ENCODE assay signal across 1 cellular context in the genomic region with DNA sequence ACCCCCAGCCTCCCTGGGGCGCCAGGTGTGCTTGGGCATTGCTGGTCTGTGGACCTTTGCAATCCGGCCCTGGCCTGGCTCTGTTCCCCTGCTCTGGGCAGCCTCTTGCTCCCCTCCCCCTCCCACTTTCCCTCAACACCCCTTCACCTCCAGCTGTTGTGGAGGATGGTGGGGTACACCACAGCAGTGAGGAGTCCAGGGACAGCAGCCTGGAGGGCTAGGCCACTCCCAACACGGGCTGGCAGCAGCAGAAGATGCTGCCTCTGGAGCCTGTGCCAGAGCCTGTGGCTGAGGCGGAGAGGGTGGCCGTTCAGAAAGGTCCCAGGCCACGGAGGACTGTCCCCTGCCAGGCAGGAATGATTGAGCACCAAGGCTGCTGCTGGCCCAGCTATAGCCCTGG.
TF ChIP-seq lines count a peak whose summit lies in the region.

No MANE protein-coding gene starts in this region.

TF ChIP-seq in WTC11, 78 proteins besides CTCF, POLR2A, EP300 and RAD21 (continued from another document):
- TF ChIP-seq ZNF281 (CRISPR knock-in tag; IDR thresholded peaks at IDR 0.05) (no peak), AFF4 (CRISPR knock-in tag; IDR thresholded peaks at IDR 0.05; ENCODE audit: borderline replicate concordance) (no peak), NR2C2 (CRISPR knock-in tag; IDR thresholded peaks at IDR 0.05) (no peak), NFATC4 (CRISPR knock-in tag; IDR thresholded peaks at IDR 0.05) (no peak), FOXP1 (CRISPR knock-in tag; IDR thresholded peaks at IDR 0.05; ENCODE audit: borderline replicate concordance) (no peak), KAT7 (CRISPR knock-in tag; IDR thresholded peaks at IDR 0.05; ENCODE audit: borderline replicate concordance) (no peak), TEAD1 (CRISPR knock-in tag; IDR thresholded peaks at IDR 0.05) (no peak), ZNF416 (CRISPR knock-in tag; IDR thresholded peaks at IDR 0.05) (no peak), HMGA2 (CRISPR knock-in tag; IDR thresholded peaks at IDR 0.05) (no peak), GTF2I (CRISPR knock-in tag; conservative IDR thresholded peaks at IDR 0.05) (no peak), ZBTB21 (CRISPR knock-in tag; IDR thresholded peaks at IDR 0.05; ENCODE audit: borderline replicate concordance) (no peak), NR3C1 (CRISPR knock-in tag; conservative IDR thresholded peaks at IDR 0.05; ENCODE audit: low read depth) (no peak), ARID4B (CRISPR knock-in tag; IDR thresholded peaks at IDR 0.05; ENCODE audit: borderline replicate concordance) (no peak), FOXK1 (CRISPR knock-in tag; IDR thresholded peaks at IDR 0.05) (no peak)
- TF ChIP-seq, protein P1, sequence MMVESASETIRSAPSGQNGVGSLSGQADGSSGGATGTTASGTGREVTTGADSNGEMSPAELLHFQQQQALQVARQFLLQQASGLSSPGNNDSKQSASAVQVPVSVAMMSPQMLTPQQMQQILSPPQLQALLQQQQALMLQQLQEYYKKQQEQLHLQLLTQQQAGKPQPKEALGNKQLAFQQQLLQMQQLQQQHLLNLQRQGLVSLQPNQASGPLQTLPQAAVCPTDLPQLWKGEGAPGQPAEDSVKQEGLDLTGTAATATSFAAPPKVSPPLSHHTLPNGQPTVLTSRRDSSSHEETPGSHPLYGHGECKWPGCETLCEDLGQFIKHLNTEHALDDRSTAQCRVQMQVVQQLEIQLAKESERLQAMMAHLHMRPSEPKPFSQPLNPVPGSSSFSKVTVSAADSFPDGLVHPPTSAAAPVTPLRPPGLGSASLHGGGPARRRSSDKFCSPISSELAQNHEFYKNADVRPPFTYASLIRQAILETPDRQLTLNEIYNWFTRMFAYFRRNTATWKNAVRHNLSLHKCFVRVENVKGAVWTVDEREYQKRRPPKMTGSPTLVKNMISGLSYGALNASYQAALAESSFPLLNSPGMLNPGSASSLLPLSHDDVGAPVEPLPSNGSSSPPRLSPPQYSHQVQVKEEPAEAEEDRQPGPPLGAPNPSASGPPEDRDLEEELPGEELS (CRISPR knock-in tag; IDR thresholded peaks at IDR 0.05) = no peak
- TF ChIP-seq, protein P2, sequence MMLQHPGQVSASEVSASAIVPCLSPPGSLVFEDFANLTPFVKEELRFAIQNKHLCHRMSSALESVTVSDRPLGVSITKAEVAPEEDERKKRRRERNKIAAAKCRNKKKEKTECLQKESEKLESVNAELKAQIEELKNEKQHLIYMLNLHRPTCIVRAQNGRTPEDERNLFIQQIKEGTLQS (CRISPR knock-in tag; conservative IDR thresholded peaks at IDR 0.05) = no peak
TF ChIP-seq in WTC11: peak in this region for 0.
